20 cellular contexts compared by ENCODE assay signal in genomic region chr2:85110991-85111560, GRCh38. TPM values are rescaled to one million over a fixed set of nuclear protein-coding genes. Genes with fewer than 3 reads are reported as not detected.
DNase-seq lines count a peak whose midpoint lies in the region; ATAC-seq, FAIRE-seq and TF ChIP-seq lines count a peak whose summit lies in the region.
"Had no signal": no experiment of that assay in that cellular context is flagged by ENCODE, and none has a peak within 500 bp of the region (broad histone marks: within the 10 kb centered on the region; RNA-seq: fewer than 3 reads in every experiment).

No MANE protein-coding gene starts in this region.

- no peak overlapping the region for H2AK9ac ChIP-seq in IMR-90 (replicated peaks; ENCODE audit: low read depth, low read length, poor library complexity)

- FAIRE-seq in astrocyte (lab: Jason Lieb, UNC) = no peak
- FAIRE-seq: A549, H1 had no signal

- H4K8ac ChIP-seq in IMR-90 (ENCODE audit: low read depth in 2 of 2, low read length in 2 of 2) = no peak overlapping the region

- no peak overlapping the region for H2BK5ac ChIP-seq in IMR-90 (ENCODE audit: low read depth, low read length, poor library complexity, severe bottlenecking)

- no peak overlapping the region for H3K18ac ChIP-seq in IMR-90 (ENCODE audit: low read depth, low read length)

- H3K14ac ChIP-seq in IMR-90 (replicated peaks; ENCODE audit: low read depth, low read length) = no peak overlapping the region

- ATAC-seq in IMR-90 (ENCODE audit: low read depth) = no peak
- ATAC-seq in HG03439 (IDR thresholded peaks at IDR 0.05; ENCODE audit: unreplicated experiment) = no peak
- ATAC-seq in HG03378 (IDR thresholded peaks at IDR 0.05; ENCODE audit: unreplicated experiment) = no peak
- ATAC-seq in GM21737 (IDR thresholded peaks at IDR 0.05; ENCODE audit: unreplicated experiment) = no peak
- ATAC-seq: CD8-positive, alpha-beta T cell had no signal

- TF ChIP-seq POLR2A in IMR-90 (IDR thresholded peaks at IDR 0.05; ENCODE audit: low read depth, low read length) (no peak), spleen (IDR thresholded peaks at IDR 0.05) (no peak)

- no TSS peak for BruUV-seq in IMR-90 (replicated peaks; lab: Mats Ljungman, UMichigan)

- DNase-seq in Daoy (ENCODE audit: low read depth) = peak; percentile 70
- DNase-seq in IMR-90 = peak; percentile 18
- peak; percentile 64 for DNase-seq in astrocyte (ENCODE audit: low read depth)
- DNase-seq in iris pigment epithelial cell (ENCODE audit: low read depth) = peak; percentile 82
- no peak for DNase-seq in spleen
- DNase-seq: Calu3; CD8-positive, alpha-beta T cell; NCI-H1048; NCI-H1436; NCI-H2029; NCI-H526; SJCRH30 had no signal

- H4K20me1 ChIP-seq in IMR-90 (ENCODE audit: insufficient read depth, low read length) = no peaks in the 10 kb centered on the region
- no peaks in the 10 kb centered on the region for H4K20me1 ChIP-seq in astrocyte (ENCODE audit: insufficient read depth, low read length)
- H4K20me1 ChIP-seq: BLaER1 treated with 17β-estradiol and CSF1 and Interleukin-3, amounts not matched to agents 10 nM and 100 nM had no signal

- H3K4me3 ChIP-seq in IMR-90 (ENCODE audit: insufficient read depth, low read depth, low read length) (no peak overlapping the region), astrocyte (ENCODE audit: insufficient read depth, low read depth, low read length) (no peak overlapping the region), spleen (no peak overlapping the region)
- H3K4me3 ChIP-seq: A549; BLaER1 treated with 17β-estradiol and CSF1 and Interleukin-3, amounts not matched to agents 10 nM and 100 nM; PC-9; SJCRH30 had no signal

- H2AFZ ChIP-seq in IMR-90 (replicated peaks; ENCODE audit: low read length, poor library complexity) = no peak overlapping the region
- no peak overlapping the region for H2AFZ ChIP-seq in astrocyte (ENCODE audit: low read depth, low read length)
- H2AFZ ChIP-seq: PC-9 had no signal

- H3K9ac ChIP-seq in IMR-90 (ENCODE audit: low read depth, low read length) (no peak overlapping the region), astrocyte (ENCODE audit: low read length) (no peak overlapping the region)
- H3K9ac ChIP-seq: BLaER1 treated with 17β-estradiol and CSF1 and Interleukin-3, amounts not matched to agents 10 nM and 100 nM had no signal

- H3K79me1 ChIP-seq in IMR-90 (ENCODE audit: low read depth in 1 of 2, low read length in 2 of 2) = no peaks in the 10 kb centered on the region

- no peak for TF ChIP-seq RAD21 in IMR-90 (IDR thresholded peaks at IDR 0.05; ENCODE audit: low read length)

- H3K4me1 Mint-ChIP-seq in astrocyte (ENCODE audit: low read depth, unreplicated experiment) = peaks cover 17% of the 10 kb centered on the region

- TF ChIP-seq CTCF in IMR-90 (conservative IDR thresholded peaks at IDR 0.05; ENCODE audit: low read depth, low read length) (no peak), astrocyte (IDR thresholded peaks at IDR 0.05; ENCODE audit: insufficient read depth, low read depth, low read length) (no peak), spleen (IDR thresholded peaks at IDR 0.05 in 8 of 11, conservative IDR thresholded peaks at IDR 0.05 in 3 of 11) (no peak)

- in situ Hi-C loops in IMR-90 (cut with MboI; ENCODE audit: low sequenced_read_pairs) = loop anchor here (5.0 kb wide), 1 partner anchor 34 kb away; no protein-coding TSS in a partner anchor

- CTCF ChIA-PET in IMR-90 (lab: Yijun Ruan, JAX) = no interaction called here

- intact Hi-C loops in IMR-90 (cut with micrococcal nuclease) = no loop called here
- intact Hi-C loops in spleen (cut with DNase I; ENCODE audit: low total_unique reads) = no loop called here

- H3K36me3 ChIP-seq in IMR-90 (ENCODE audit: control insufficient read depth, insufficient read depth, low read length) (no peaks in the 10 kb centered on the region), astrocyte (ENCODE audit: insufficient read depth, low read length) (no peaks in the 10 kb centered on the region), spleen (no peaks in the 10 kb centered on the region)
- H3K36me3 ChIP-seq: BLaER1 treated with 17β-estradiol and CSF1 and Interleukin-3, amounts not matched to agents 10 nM and 100 nM; SJCRH30 had no signal

- no peak overlapping the region for H3K4ac ChIP-seq in IMR-90 (ENCODE audit: low read depth, low read length)

- H3K79me2 ChIP-seq in astrocyte (ENCODE audit: insufficient read depth, low read length) = no peaks in the 10 kb centered on the region

- no peaks in the 10 kb centered on the region for H3K9me3 ChIP-seq in IMR-90 (ENCODE audit: control insufficient read depth, insufficient read depth, low read length)
- no peaks in the 10 kb centered on the region for H3K9me3 ChIP-seq in astrocyte (ENCODE audit: insufficient read depth, low read depth, low read length)
- H3K9me3 ChIP-seq in spleen = no peaks in the 10 kb centered on the region
- H3K9me3 ChIP-seq: A549, SJCRH30 had no signal

- no peak overlapping the region for H3K56ac ChIP-seq in IMR-90 (ENCODE audit: extremely low read depth, insufficient read depth, low read length)

- H3K27me3 Mint-ChIP-seq in astrocyte (ENCODE audit: low read depth, unreplicated experiment) = peaks cover 5% of the 10 kb centered on the region

- POLR2A ChIA-PET in IMR-90 (lab: Charles Lee; ENCODE audit: unreplicated experiment) = interaction anchor here (0.5 kb wide), 1 partner anchor 182 kb away, joined by 4 read pairs; no protein-coding TSS in a partner anchor

- WGBS in IMR-90 (ENCODE audit: extremely low coverage in 2 of 2, insufficient read length in 1 of 2), 2 experiments = no CpG with 5 or more reads among the region's 3 CpGs
- WGBS in spleen, 5 donors = 84 to 97% (median 89%) methylated on average over 3 of the region's 3 CpGs

- H3K36me3 Mint-ChIP-seq in astrocyte (ENCODE audit: low read depth, unreplicated experiment) = no peaks in the 10 kb centered on the region
- H3K36me3 Mint-ChIP-seq: CD8-positive, alpha-beta T cell had no signal

- no peak overlapping the region for H3K27ac Mint-ChIP-seq in astrocyte (ENCODE audit: unreplicated experiment)
- H3K27ac Mint-ChIP-seq: CD8-positive, alpha-beta T cell had no signal

- no peak overlapping the region for H2BK20ac ChIP-seq in IMR-90 (ENCODE audit: low read depth, low read length)

- no peak overlapping the region for H3K23ac ChIP-seq in IMR-90 (ENCODE audit: low read depth, low read length)

- no peak overlapping the region for H4K91ac ChIP-seq in IMR-90 (ENCODE audit: insufficient read depth, low read depth, low read length)

- H3K27ac ChIP-seq in IMR-90 (ENCODE audit: insufficient read depth, low read length) (no peak overlapping the region), astrocyte (ENCODE audit: low read depth, low read length) (no peak overlapping the region), spleen (no peak overlapping the region)
- H3K27ac ChIP-seq: A549; BLaER1 treated with 17β-estradiol and CSF1 and Interleukin-3, amounts not matched to agents 10 nM and 100 nM; PC-9; SJCRH30 had no signal

- peaks cover 3% of the 10 kb centered on the region for H3K9me3 Mint-ChIP-seq in astrocyte (ENCODE audit: unreplicated experiment)
- H3K9me3 Mint-ChIP-seq: CD8-positive, alpha-beta T cell had no signal

- H3K4me3 Mint-ChIP-seq in astrocyte (ENCODE audit: unreplicated experiment) = no peak overlapping the region
- H3K4me3 Mint-ChIP-seq: CD8-positive, alpha-beta T cell had no signal

- no peak overlapping the region for H4K5ac ChIP-seq in IMR-90 (ENCODE audit: low read depth, low read length)

- H2BK15ac ChIP-seq in IMR-90 (ENCODE audit: low read depth, low read length) = no peak overlapping the region

- H2BK120ac ChIP-seq in IMR-90 (ENCODE audit: low read depth, low read length) = no peak overlapping the region

- H3K4me2 ChIP-seq in IMR-90 (ENCODE audit: low read depth, low read length) (no peak overlapping the region), astrocyte (ENCODE audit: low read length) (no peak overlapping the region)
- H3K4me2 ChIP-seq: A549; BLaER1 treated with 17β-estradiol and CSF1 and Interleukin-3, amounts not matched to agents 10 nM and 100 nM; PC-9 had no signal

- H3K27me3 ChIP-seq in IMR-90 (ENCODE audit: control insufficient read depth, insufficient read depth, low read length) = peaks cover 13% of the 10 kb centered on the region; the same call in 1 of the 2 replicates
- no peaks in the 10 kb centered on the region for H3K27me3 ChIP-seq in astrocyte (ENCODE audit: insufficient read depth, low read length)
- H3K27me3 ChIP-seq in spleen (replicated peaks in 1 of 7) = peaks cover 0 to 16% (median 0%) of the 10 kb centered on the region in 7 donors
- H3K27me3 ChIP-seq: BLaER1 treated with 17β-estradiol and CSF1 and Interleukin-3, amounts not matched to agents 10 nM and 100 nM; SJCRH30 had no signal

- no peak overlapping the region for H2AK5ac ChIP-seq in IMR-90 (ENCODE audit: low read depth, low read length)

- no peaks in the 10 kb centered on the region for H3K9me1 ChIP-seq in IMR-90 (ENCODE audit: insufficient read depth, low read length)

- H3K4me1 ChIP-seq in IMR-90 (ENCODE audit: control insufficient read depth, insufficient read depth, low read length) = no peaks in the 10 kb centered on the region
- H3K4me1 ChIP-seq in astrocyte (ENCODE audit: insufficient read depth, low read length) = no peaks in the 10 kb centered on the region
- H3K4me1 ChIP-seq in spleen = no peaks in the 10 kb centered on the region
- H3K4me1 ChIP-seq: BLaER1 treated with 17β-estradiol and CSF1 and Interleukin-3, amounts not matched to agents 10 nM and 100 nM had no signal

- dilution Hi-C loops in IMR-90 (cut with HindIII; ENCODE audit: low sequenced_read_pairs, unreplicated experiment) = no loop called here

TF ChIP-seq in IMR-90, 13 proteins besides CTCF, POLR2A, EP300 and RAD21 (continues in another document):
- TF ChIP-seq USF2 (IDR thresholded peaks at IDR 0.05; ENCODE audit: low read depth, low read length) = no peak
- TF ChIP-seq FOS (IDR thresholded peaks at IDR 0.05; ENCODE audit: low read depth, low read length) = no peak
- TF ChIP-seq RCOR1 (IDR thresholded peaks at IDR 0.05; ENCODE audit: insufficient replicate concordance, low read length) = no peak
- TF ChIP-seq MAFK (IDR thresholded peaks at IDR 0.05; ENCODE audit: low read depth, low read length) = no peak
- no peak for TF ChIP-seq CEBPB (IDR thresholded peaks at IDR 0.05; ENCODE audit: low read depth, low read length)

RNA-seq across cellular contexts. Expression of gene TCF7L1, which starts 22.1 kb away (rescaled TPM):
- total RNA-seq in Daoy (2014; rRNA removed; shearing (Covaris generic)) = 0.11 and 0.27 TPM in 2 replicates
- 0.72 and 1.1 TPM in 2 replicates for total RNA-seq in IMR-90 (2012; rRNA removed)
- 9.5 and 11.1 TPM in 2 replicates for polyA plus RNA-seq in IMR-90 (2012; rRNA removed)
- polyA plus RNA-seq in IMR-90 (2012; cell fraction: cytosol; rRNA removed) = 12.0 and 13.9 TPM in 2 replicates
- 26.5 and 34.3 TPM in 2 replicates for polyA plus RNA-seq in IMR-90 (2012; cell fraction: nucleus; rRNA removed; ENCODE audit: low replicate concordance)
- 27.2 and 30.8 TPM in 2 replicates for total RNA-seq in astrocyte
- total RNA-seq in spleen = 10 to 100 TPM in 3 of 7 donors, 1 to 10 TPM in 4; 3.3 to 15.8 (median 9.8) TPM
- polyA plus RNA-seq in spleen = 1 to 10 TPM; 2.0 to 5.2 (median 2.4) TPM
- total RNA-seq: CD8-positive, alpha-beta T cell; HT-29 had no signal
